ENCODE assay signal across 8 cellular contexts in the genomic region with DNA sequence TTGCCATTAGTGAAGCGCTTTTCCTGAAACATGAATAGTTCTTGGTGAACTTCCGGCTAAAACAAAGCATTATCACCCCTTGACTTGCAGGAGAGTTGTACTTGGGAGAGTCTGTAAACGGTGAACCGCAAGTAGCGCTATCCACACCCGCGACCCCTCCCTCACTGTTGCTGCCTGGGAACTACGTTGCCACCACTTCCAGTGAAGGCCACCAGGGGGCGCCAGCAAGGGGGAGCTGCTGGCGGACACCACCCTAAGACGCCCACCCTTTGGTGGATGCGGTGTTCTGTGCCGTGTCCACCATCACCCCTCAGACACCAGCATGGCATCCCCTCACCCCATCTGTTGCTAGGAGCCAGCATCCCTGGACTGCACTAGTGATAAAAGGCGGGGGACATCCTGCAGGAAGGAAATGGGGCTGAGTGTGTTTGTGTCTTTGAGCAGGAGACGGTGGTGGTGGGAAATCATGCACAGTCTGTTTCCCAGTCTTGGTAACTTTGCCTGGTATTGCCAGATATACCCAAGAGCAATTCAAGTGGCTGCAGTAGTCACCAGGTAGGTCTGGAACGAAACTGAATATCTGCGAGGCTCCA.
DNase-seq lines count a peak whose midpoint lies in the region; ATAC-seq and TF ChIP-seq lines count a peak whose summit lies in the region.

No MANE protein-coding gene starts in this region.

- peak overlapping the region in 1 of 8 donors; percentile 66 for H3K4me3 Mint-ChIP-seq in naive B cell

- DNase-seq in GM10266 (ENCODE audit: extremely low spot score) (peak; percentile 46), RPMI7951 (ENCODE audit: low read depth) (peak; percentile 20), brain microvascular endothelial cell (no peak), naive B cell (no peak), RPMI8226 (no peak), foreskin melanocyte (no peak), MG63 (no peak)

- in situ Hi-C loops in brain microvascular endothelial cell (cut with HindIII; ENCODE audit: low pct_ligation_motif_present, low sequenced_read_pairs) = no loop called here

- H3K27me3 Mint-ChIP-seq in naive B cell = peaks cover 26 to 49% (median 37%) of the 10 kb centered on the region in 3 donors

- ATAC-seq in naive B cell (ENCODE audit: low read depth in 2 of 2) (peak; percentile 27 to 43), GM18870 (IDR thresholded peaks at IDR 0.05; ENCODE audit: unreplicated experiment) (no peak)

- H3K27ac Mint-ChIP-seq in naive B cell = no peak overlapping the region

- no peaks in the 10 kb centered on the region for H3K9me3 Mint-ChIP-seq in naive B cell

- TF ChIP-seq CTCF in GM10266 (IDR thresholded peaks at IDR 0.05; ENCODE audit: control insufficient read depth, insufficient read depth, low read depth, missing control alignments) (peak; percentile 74), brain microvascular endothelial cell (IDR thresholded peaks at IDR 0.05; ENCODE audit: low read depth, low read length, missing control alignments) (peak; percentile 86)

- H3K4me3 ChIP-seq in brain microvascular endothelial cell (ENCODE audit: low read depth, low read length) = no peak overlapping the region
- H3K4me3 ChIP-seq in MG63 = no peak overlapping the region

- H3K27ac ChIP-seq in brain microvascular endothelial cell = no peak overlapping the region

- H3K9me3 ChIP-seq in MG63 = no peaks in the 10 kb centered on the region

- H3K36me3 Mint-ChIP-seq in naive B cell = peaks cover 0 to 5% of the 10 kb centered on the region in 2 donors

- H3K36me3 ChIP-seq in brain microvascular endothelial cell (replicated peaks) = no peaks in the 10 kb centered on the region
- no peaks in the 10 kb centered on the region for H3K36me3 ChIP-seq in MG63

- H3K27me3 ChIP-seq in brain microvascular endothelial cell (replicated peaks) (no peaks in the 10 kb centered on the region), MG63 (no peaks in the 10 kb centered on the region)

- peaks cover 0 to 6% (median 0%) of the 10 kb centered on the region in 3 donors for H3K4me1 Mint-ChIP-seq in naive B cell

Comparison
In these comparisons a context has a peak if more than half of its experiments do, and no peak if none do; other contexts are left out.
1. DNase-seq: peak in GM10266 (single experiment) and RPMI7951 (single experiment); none in brain microvascular endothelial cell (single experiment), naive B cell (single experiment), RPMI8226 (single experiment), foreskin melanocyte (single experiment) and MG63 (single experiment).